Comparison of ENCODE assay signal across 8 cellular contexts in the genomic region with DNA sequence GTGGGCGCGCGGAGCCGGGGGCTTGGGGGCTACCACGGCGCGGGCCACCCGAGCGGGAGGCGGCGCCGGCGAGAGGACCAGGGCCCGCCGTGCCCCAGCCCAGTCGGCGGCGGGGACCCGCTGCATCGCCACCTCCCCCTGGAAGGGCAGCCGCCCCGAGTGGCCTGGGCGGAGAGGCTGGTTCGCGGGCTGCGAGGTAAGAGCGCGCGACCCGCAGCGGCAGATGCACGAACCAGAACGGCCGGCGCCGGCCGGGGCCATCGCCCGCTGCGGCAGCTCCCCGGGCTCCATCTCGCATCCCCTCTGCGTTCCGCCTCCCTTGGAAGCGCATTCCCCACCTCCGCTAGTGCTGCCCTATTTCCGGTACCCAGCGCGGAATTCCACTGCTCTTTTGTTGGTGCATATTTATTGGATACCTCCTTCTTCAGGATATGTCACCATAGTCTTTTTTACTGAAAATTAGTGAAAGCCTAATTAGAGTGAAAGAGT. TPM values are rescaled to one million over a fixed set of nuclear protein-coding genes. Genes with fewer than 3 reads are reported as not detected.
DNase-seq lines count a peak whose midpoint lies in the region; ATAC-seq, FAIRE-seq and TF ChIP-seq lines count a peak whose summit lies in the region.

No MANE protein-coding gene starts in this region.

- peak overlapping the region; percentile 98 for H3K4me3 ChIP-seq in A549
- H3K4me3 ChIP-seq in muscle layer of colon (ENCODE audit: low read depth in 1 of 2, low read length in 2 of 2) = peak overlapping the region; percentile 66 to 79
- H3K4me3 ChIP-seq in transverse colon = peak overlapping the region; percentile 80 to 90 (median 89)

- no peaks in the 10 kb centered on the region for H3K9me3 ChIP-seq in A549
- no peaks in the 10 kb centered on the region for H3K9me3 ChIP-seq in muscle layer of colon (ENCODE audit: low read length)
- H3K9me3 ChIP-seq in transverse colon = no peaks in the 10 kb centered on the region

- H3K4me3 Mint-ChIP-seq in activated CD8-positive, alpha-beta memory T cell treated with anti-CD3 and anti-CD28 coated beads, Interleukin-2, amount 10 ng/mL, durations not matched to agents 7 days and 5 days = peak overlapping the region; percentile 87

- CTCF ChIA-PET in A549 (lab: Yijun Ruan, JAX) = no interaction called here
- CTCF ChIA-PET in activated CD8-positive, alpha-beta memory T cell treated with anti-CD3 and anti-CD28 coated beads, Interleukin-2, amount 10 ng/mL, durations not matched to agents 7 days and 5 days (lab: Charles Lee) = no interaction called here

- peak; percentile 30 for DNase-seq in A549 (ENCODE audit: low read depth in 1 of 2, low spot score in 1 of 2)
- peak; percentile 25 for DNase-seq in GM12892 (ENCODE audit: insufficient read length)
- DNase-seq in NCI-H1105 treated with DMSO at 0.1 percent for 48 hours (lab: John Stamatoyannopoulos, UW) = peak; percentile 34
- peak; percentile 45 for DNase-seq in activated CD8-positive, alpha-beta memory T cell treated with anti-CD3 and anti-CD28 coated beads, Interleukin-2, amount 10 ng/mL, durations not matched to agents 7 days and 5 days
- DNase-seq in fibroblast of gingiva (ENCODE audit: low read depth) = peak; percentile 48
- peak; percentile 34 for DNase-seq in transverse colon

- TF ChIP-seq EP300 in A549 (IDR thresholded peaks at IDR 0.05) (no peak), transverse colon (IDR thresholded peaks at IDR 0.05; ENCODE audit: low read depth) (no peak)

- H3K36me3 Mint-ChIP-seq in activated CD8-positive, alpha-beta memory T cell treated with anti-CD3 and anti-CD28 coated beads, Interleukin-2, amount 10 ng/mL, durations not matched to agents 7 days and 5 days = peaks cover 6% of the 10 kb centered on the region

- ATAC-seq in A549 (peak; percentile 78 to 80), HG02678 (IDR thresholded peaks at IDR 0.05; ENCODE audit: unreplicated experiment) (peak; percentile 34)
- peak; percentile 41 for ATAC-seq in activated CD8-positive, alpha-beta memory T cell treated with anti-CD3 and anti-CD28 coated beads, Interleukin-2, amount 10 ng/mL, durations not matched to agents 7 days and 5 days

- no peaks in the 10 kb centered on the region for H3K9me3 Mint-ChIP-seq in activated CD8-positive, alpha-beta memory T cell treated with anti-CD3 and anti-CD28 coated beads, Interleukin-2, amount 10 ng/mL, durations not matched to agents 7 days and 5 days (ENCODE audit: low read depth)

- H3K4me1 ChIP-seq in A549 (peaks cover 46% of the 10 kb centered on the region), muscle layer of colon (ENCODE audit: insufficient read depth, low read length) (peaks cover 53% of the 10 kb centered on the region), transverse colon (peaks cover 0 to 38% (median 18%) of the 10 kb centered on the region in 4 donors)

- peak overlapping the region; percentile 87 for H3K4me2 ChIP-seq in A549

- H3K27me3 ChIP-seq in muscle layer of colon (ENCODE audit: control insufficient read depth in 1 of 2, insufficient read depth in 2 of 2, low read length in 2 of 2) = no peaks in the 10 kb centered on the region
- no peaks in the 10 kb centered on the region for H3K27me3 ChIP-seq in transverse colon

- no peaks in the 10 kb centered on the region for H3K36me3 ChIP-seq in muscle layer of colon (ENCODE audit: insufficient read depth, low read length)
- no peaks in the 10 kb centered on the region for H3K36me3 ChIP-seq in transverse colon

- 1% methylated on average over 16 of the region's 49 CpGs for WGBS in A549 (ENCODE audit: missing lambda C conversion rate)
- WGBS in transverse colon (ENCODE audit: low coverage in 1 of 2), 2 donors = 1% methylated on average over 48 of the region's 49 CpGs; no CpG with 5 or more reads in 1 of the 2 donors

- no peak; the same call in 1 of the 2 replicates for TF ChIP-seq POLR2A in A549 (IDR thresholded peaks at IDR 0.05; ENCODE audit: low read length)
- no peak for TF ChIP-seq POLR2A in GM12892 (IDR thresholded peaks at IDR 0.05; ENCODE audit: low read depth, low read length)
- TF ChIP-seq POLR2A in transverse colon (IDR thresholded peaks at IDR 0.05) = no peak

- intact Hi-C loops in transverse colon (cut with DNase I; ENCODE audit: low total_unique reads) = no loop called here

- peak overlapping the region; percentile 96 to 100 for H3K27ac ChIP-seq in A549
- peak overlapping the region; percentile 75 for H3K27ac ChIP-seq in muscle layer of colon (ENCODE audit: low read depth, low read length)
- peak overlapping the region; percentile 86 to 94 (median 92) for H3K27ac ChIP-seq in transverse colon

- FAIRE-seq in A549 (lab: Jason Lieb, UNC) = no peak
- FAIRE-seq in GM12892 (lab: Jason Lieb, UNC) = peak; percentile 57

- in situ Hi-C loops in transverse colon (cut with MboI; ENCODE audit: low pct_ligation_motif_present in 1 of 4, low pct_unique_long_range_greater_than_20kb in 1 of 4, low sequenced_read_pairs in 3 of 4) = no loop called here

- TF ChIP-seq RAD21 in A549 (conservative IDR thresholded peaks at IDR 0.05 in 1 of 2, IDR thresholded peaks at IDR 0.05 in 1 of 2) = no peak

- peaks cover 26% of the 10 kb centered on the region for H3K4me1 Mint-ChIP-seq in activated CD8-positive, alpha-beta memory T cell treated with anti-CD3 and anti-CD28 coated beads, Interleukin-2, amount 10 ng/mL, durations not matched to agents 7 days and 5 days

- H3K9ac ChIP-seq in muscle layer of colon (ENCODE audit: low read length) = peak overlapping the region; percentile 72

- TF ChIP-seq CTCF in A549 (IDR thresholded peaks at IDR 0.05) (no peak), transverse colon (IDR thresholded peaks at IDR 0.05) (no peak)

- peaks cover 21% of the 10 kb centered on the region for H3K27me3 Mint-ChIP-seq in activated CD8-positive, alpha-beta memory T cell treated with anti-CD3 and anti-CD28 coated beads, Interleukin-2, amount 10 ng/mL, durations not matched to agents 7 days and 5 days

- POLR2A ChIA-PET in A549 (lab: Yijun Ruan, JAX) = no interaction called here

- H3K27ac Mint-ChIP-seq in activated CD8-positive, alpha-beta memory T cell treated with anti-CD3 and anti-CD28 coated beads, Interleukin-2, amount 10 ng/mL, durations not matched to agents 7 days and 5 days = peak overlapping the region; percentile 67

TF ChIP-seq in A549, 52 proteins besides CTCF, POLR2A, EP300 and RAD21:
- TF ChIP-seq RARB (CRISPR knock-in tag; IDR thresholded peaks at IDR 0.05) = no peak
- TF ChIP-seq SREBF2 (IDR thresholded peaks at IDR 0.05) = no peak
- peak; percentile 20; the same call in 1 of the 2 replicates for TF ChIP-seq KDM1A (IDR thresholded peaks at IDR 0.05; ENCODE audit: low read depth)
- TF ChIP-seq, protein P1, sequence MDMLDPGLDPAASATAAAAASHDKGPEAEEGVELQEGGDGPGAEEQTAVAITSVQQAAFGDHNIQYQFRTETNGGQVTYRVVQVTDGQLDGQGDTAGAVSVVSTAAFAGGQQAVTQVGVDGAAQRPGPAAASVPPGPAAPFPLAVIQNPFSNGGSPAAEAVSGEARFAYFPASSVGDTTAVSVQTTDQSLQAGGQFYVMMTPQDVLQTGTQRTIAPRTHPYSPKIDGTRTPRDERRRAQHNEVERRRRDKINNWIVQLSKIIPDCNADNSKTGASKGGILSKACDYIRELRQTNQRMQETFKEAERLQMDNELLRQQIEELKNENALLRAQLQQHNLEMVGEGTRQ (IDR thresholded peaks at IDR 0.05) = no peak
- no peak for TF ChIP-seq ZNF302 (CRISPR knock-in tag; IDR thresholded peaks at IDR 0.05)
- no peak for TF ChIP-seq CHD2 (IDR thresholded peaks at IDR 0.05; ENCODE audit: low read length, partially characterized antibody)
- TF ChIP-seq CBX2 (IDR thresholded peaks at IDR 0.05; ENCODE audit: borderline replicate concordance, low read depth) = no peak

RNA-seq across cellular contexts. Expression of gene PKD2, which starts 0.7 kb away (rescaled TPM):
- 38.6 and 57.6 TPM in 2 replicates for polyA plus RNA-seq in A549 (2011; rRNA removed)
- 10.6 and 14.9 TPM in 2 replicates for polyA plus RNA-seq in A549 (2012; cell fraction: cytosol; rRNA removed)
- polyA plus RNA-seq in A549 (2012; cell fraction: nucleus; rRNA removed) = 12.7 and 25.1 TPM in 2 replicates
- 30.6 to 40.2 TPM (median 39.4 TPM) in 3 replicates for polyA plus RNA-seq in A549 (2017; fragmentation: RNase III; extraction: RNeasy Plus Mini Kit Qiagen cat#74134 plus additional on column Dnase treatment)
- 37.9 and 40.6 TPM in 2 replicates for polyA minus RNA-seq in A549 (2011; rRNA and poly(A)+ RNA removed)
- 6.4 TPM for polyA plus RNA-seq in GM12892 (2012; ENCODE audit: missing spikeins)
- total RNA-seq in activated CD8-positive, alpha-beta memory T cell treated with anti-CD3 and anti-CD28 coated beads, Interleukin-2, amount 10 ng/mL, durations not matched to agents 7 days and 5 days = 10 to 100 TPM; 11.8 to 12.5 TPM
- 10 to 100 TPM; 15.7 to 48.0 (median 21.5) TPM for total RNA-seq in transverse colon

RNA-seq across cellular contexts. Expression of gene SPP1, which starts 32.7 kb away (rescaled TPM):
- 415 and 509 TPM in 2 replicates for polyA plus RNA-seq in A549 (2011; rRNA removed)
- 198 and 219 TPM in 2 replicates for polyA plus RNA-seq in A549 (2012; cell fraction: cytosol; rRNA removed)
- 164 and 242 TPM in 2 replicates for polyA plus RNA-seq in A549 (2012; cell fraction: nucleus; rRNA removed)
- 176 to 226 TPM (median 198 TPM) in 3 replicates for polyA plus RNA-seq in A549 (2017; fragmentation: RNase III; extraction: RNeasy Plus Mini Kit Qiagen cat#74134 plus additional on column Dnase treatment)
- 277 and 302 TPM in 2 replicates for polyA minus RNA-seq in A549 (2011; rRNA and poly(A)+ RNA removed)
- polyA plus RNA-seq in GM12892 (2012; ENCODE audit: missing spikeins) = not detected
- total RNA-seq in activated CD8-positive, alpha-beta memory T cell treated with anti-CD3 and anti-CD28 coated beads, Interleukin-2, amount 10 ng/mL, durations not matched to agents 7 days and 5 days = under 1 TPM in 1 of 2 experiments, not detected in 1; 0.54 TPM
- 10 to 100 TPM in 3 of 4 donors, 1 to 10 TPM in 1; 5.6 to 23.5 (median 13.7) TPM for total RNA-seq in transverse colon

Comparison
In these comparisons a context has a peak if more than half of its experiments do, and no peak if none do; other contexts are left out.
1. Peak in every context shown above with its lines: DNase-seq, ATAC-seq, H3K4me3 ChIP-seq and H3K27ac ChIP-seq.
2. RNA of gene SPP1, which starts 32.7 kb away (total RNA-seq): 5.6 to 23.5 TPM in transverse colon; 0.54 TPM in activated CD8-positive, alpha-beta memory T cell treated with anti-CD3 and anti-CD28 coated beads, Interleukin-2, amount 10 ng/mL, durations not matched to agents 7 days and 5 days; every median in the first group is over 4 times any median in the second.